9 cellular contexts compared by ENCODE assay signal in genomic region chr12:110284597-110284996, GRCh38. TPM values are rescaled to one million over a fixed set of nuclear protein-coding genes. Genes with fewer than 3 reads are reported as not detected.
DNase-seq lines count a peak whose midpoint lies in the region; ATAC-seq and TF ChIP-seq lines count a peak whose summit lies in the region.
"Had no signal": no experiment of that assay in that cellular context is flagged by ENCODE, and none has a peak within 500 bp of the region (broad histone marks: within the 10 kb centered on the region; RNA-seq: fewer than 3 reads in every experiment).

No MANE protein-coding gene starts in this region.

- intact Hi-C loops in breast epithelium (cut with DNase I; ENCODE audit: low total_unique reads): no loop called here

- peaks cover 24 to 78% (median 70%) of the 10 kb centered on the region in 4 donors for H3K4me1 Mint-ChIP-seq in naive thymus-derived CD8-positive, alpha-beta T cell

- H3K27me3 ChIP-seq in BLaER1 (no peaks in the 10 kb centered on the region), Karpas-422 (ENCODE audit: low read length) (no peaks in the 10 kb centered on the region), breast epithelium (no peaks in the 10 kb centered on the region)

- peaks cover 80% of the 10 kb centered on the region for H4K20me1 ChIP-seq in BLaER1
- peaks cover 58% of the 10 kb centered on the region for H4K20me1 ChIP-seq in Karpas-422 (ENCODE audit: insufficient read depth, low read depth, low read length)

- peaks cover 0 to 1% (median 0%) of the 10 kb centered on the region in 5 donors for H3K27me3 Mint-ChIP-seq in naive thymus-derived CD8-positive, alpha-beta T cell

- peaks cover 82% of the 10 kb centered on the region for H3K79me2 ChIP-seq in Karpas-422 (ENCODE audit: low read length)

- ATAC-seq in naive thymus-derived CD8-positive, alpha-beta T cell: no peak

- POLR2A ChIA-PET in naive thymus-derived CD8-positive, alpha-beta T cell (lab: Charles Lee): no interaction called here

- no peak for TF ChIP-seq POLR2A in breast epithelium (IDR thresholded peaks at IDR 0.05)

- H3K36me3 ChIP-seq in BLaER1: peaks cover 52% of the 10 kb centered on the region
- H3K36me3 ChIP-seq in Karpas-422 (ENCODE audit: insufficient read depth, low read length): peaks cover 57% of the 10 kb centered on the region
- no peaks in the 10 kb centered on the region for H3K36me3 ChIP-seq in breast epithelium

- H2AFZ ChIP-seq in Karpas-422 (ENCODE audit: low read length): no peak overlapping the region

- H3K9me2 ChIP-seq in Karpas-422 (replicated peaks; ENCODE audit: insufficient read depth, low read length): no peaks in the 10 kb centered on the region

- H3K4me1 ChIP-seq in BLaER1 (peaks cover 55% of the 10 kb centered on the region), Karpas-422 (ENCODE audit: low read length) (peaks cover 46% of the 10 kb centered on the region), breast epithelium (peaks cover 0 to 7% of the 10 kb centered on the region in 2 donors)

- peak overlapping the region; percentile 76 for H3K4me2 ChIP-seq in BLaER1
- peak overlapping the region; percentile 82 for H3K4me2 ChIP-seq in Karpas-422 (ENCODE audit: low read depth, low read length, poor library complexity, severe bottlenecking)

- peak overlapping the region in 5 of 10 donors; percentile 2 to 69 (median 47) for H3K27ac Mint-ChIP-seq in naive thymus-derived CD8-positive, alpha-beta T cell

- H3K4me3 ChIP-seq in BLaER1 (peak overlapping the region; percentile 95; the same call in 1 of the 2 replicates), Karpas-422 (ENCODE audit: low read length) (peak overlapping the region; percentile 87), breast epithelium (peak overlapping the region in 2 of 3 donors; percentile 10 to 77)

- peak overlapping the region in 9 of 10 donors; percentile 8 to 91 (median 65) for H3K4me3 Mint-ChIP-seq in naive thymus-derived CD8-positive, alpha-beta T cell

- no peaks in the 10 kb centered on the region for H3K9me3 ChIP-seq in BLaER1
- no peaks in the 10 kb centered on the region for H3K9me3 ChIP-seq in Karpas-422 (ENCODE audit: low read length)
- H3K9me3 ChIP-seq in breast epithelium: no peaks in the 10 kb centered on the region

- H3K36me3 Mint-ChIP-seq in naive thymus-derived CD8-positive, alpha-beta T cell: peaks cover 0 to 64% (median 0%) of the 10 kb centered on the region in 3 donors

- H3K9me3 Mint-ChIP-seq in naive thymus-derived CD8-positive, alpha-beta T cell: no peaks in the 10 kb centered on the region

- no peak overlapping the region for H3K27ac ChIP-seq in BLaER1
- H3K27ac ChIP-seq in Karpas-422 (ENCODE audit: low read length): no peak overlapping the region
- H3K27ac ChIP-seq in breast epithelium: no peak overlapping the region

- DNase-seq in Karpas-422 (no peak), breast epithelium (ENCODE audit: low spot score in 2 of 2) (no peak), A172 (ENCODE audit: low spot score) (no peak), GM20000 (ENCODE audit: low spot score) (no peak), HK-2 (ENCODE audit: unreplicated experiment) (no peak), COLO668 (lab: John Stamatoyannopoulos, UW; ENCODE audit: unreplicated experiment) (no peak)
- DNase-seq in naive thymus-derived CD8-positive, alpha-beta T cell: no peak
- DNase-seq: NCI-H446 treated with DMSO at 0.1 percent for 48 hours had no signal

- 0 out of 2 replicates have a peak overlapping the region, but pooled peaks have one; percentile 22 for H3K9ac ChIP-seq in BLaER1
- H3K9ac ChIP-seq in Karpas-422 (ENCODE audit: low read length): no peak overlapping the region; the same call in 1 of the 2 replicates

- no peak for TF ChIP-seq CTCF in breast epithelium (IDR thresholded peaks at IDR 0.05)
- TF ChIP-seq CTCF in GM20000 (IDR thresholded peaks at IDR 0.05; ENCODE audit: extremely low read depth, missing control alignments): no peak

RNA-seq across cellular contexts. Expression of gene ATP2A2, which starts 3.5 kb away (rescaled TPM):
- total RNA-seq in Karpas-422 (2014; rRNA removed; shearing (Covaris generic); ENCODE audit: low replicate concordance): 70.0 and 88.5 TPM in 2 replicates
- total RNA-seq in breast epithelium: 100 to 1,000 TPM in 2 of 3 donors, 10 to 100 TPM in 1; 95.1 to 109 (median 102) TPM
- 10 to 100 TPM; 69.3 to 75.6 TPM for total RNA-seq in naive thymus-derived CD8-positive, alpha-beta T cell
- 1 to 10 TPM; 1.7 to 2.0 (median 1.9) TPM for polyA plus RNA-seq in naive thymus-derived CD8-positive, alpha-beta T cell
- total RNA-seq in A172 (2014; rRNA removed; shearing (Covaris generic)): 93.0 and 108 TPM in 2 replicates

Comparison
In these comparisons a context has a peak if more than half of its experiments do, and no peak if none do; other contexts are left out.
1. H3K4me3 ChIP-seq: peak in every context shown above with its lines; median percentile 95 in BLaER1; 87 in Karpas-422; 44 in breast epithelium.